15 cellular contexts compared by ENCODE assay signal in genomic region chr6:64538760-64539159, GRCh38.
A peak's percentile ranks its signal among the peaks of the same experiment; 100 is the strongest.
DNase-seq lines count a peak whose midpoint lies in the region; ATAC-seq and TF ChIP-seq lines count a peak whose summit lies in the region.
"Had no signal": no experiment of that assay in that cellular context is flagged by ENCODE, and none has a peak within 500 bp of the region (broad histone marks: within the 10 kb centered on the region; RNA-seq: fewer than 3 reads in every experiment).

No MANE protein-coding gene starts in this region.

- intact Hi-C loops in activated T-helper 2 cell treated with anti-CD3 and anti-CD28 coated beads, Interferon-gamma antibody, Interleukin-2, Interleukin-4, amounts not matched to agents 10 μg/mL and 5 μg/mL and 100 μg/mL, durations not matched to agents 14 hours and 24 hours and 36 hours (cut with micrococcal nuclease) = no loop called here

- no peak overlapping the region for H3K4me2 ChIP-seq in SK-N-SH

- H3K9me3 Mint-ChIP-seq in activated T-helper 2 cell treated with anti-CD3 and anti-CD28 coated beads, Interferon-gamma antibody, Interleukin-2, Interleukin-4, amounts not matched to agents 10 μg/mL and 5 μg/mL and 100 μg/mL, durations not matched to agents 14 hours and 24 hours and 36 hours = peaks cover 19% of the 10 kb centered on the region

- DNase-seq in SK-N-SH (peak; percentile 17), NCI-H2227 treated with DMSO at 0.1 percent for 48 hours (lab: John Stamatoyannopoulos, UW) (peak; percentile 27), left kidney (ENCODE audit: low read depth, low spot score) (peak; percentile 16), RKO (ENCODE audit: low spot score) (no peak), H4 (ENCODE audit: low spot score) (no peak)
- DNase-seq in activated T-helper 2 cell treated with anti-CD3 and anti-CD28 coated beads, Interferon-gamma antibody, Interleukin-2, Interleukin-4, amounts not matched to agents 10 μg/mL and 5 μg/mL and 100 μg/mL, durations not matched to agents 14 hours and 24 hours and 36 hours (ENCODE audit: low spot score) = no peak
- DNase-seq: ACHN; C1 segment of cervical spinal cord; Calu3; CD4-positive, alpha-beta T cell; DMS 273 treated with DMSO at 0.1 percent for 48 hours; DMS79 had no signal

- H3F3A ChIP-seq in SK-N-SH (replicated peaks; ENCODE audit: insufficient read depth) = no peaks in the 10 kb centered on the region

- no peak overlapping the region for H3K4me3 ChIP-seq in SK-N-SH (ENCODE audit: low read depth in 2 of 2, low read length in 1 of 2)
- H3K4me3 ChIP-seq: GM12878 had no signal

- no peak overlapping the region for H3K27ac ChIP-seq in SK-N-SH (ENCODE audit: low read depth in 2 of 2, low read length in 1 of 2)

- ATAC-seq in SK-N-SH treated with all-trans-retinoic acid at 6 μM for 48 hours = no peak
- ATAC-seq: GM12878, HepG2 had no signal

- no peak overlapping the region for H3K4me3 Mint-ChIP-seq in activated T-helper 2 cell treated with anti-CD3 and anti-CD28 coated beads, Interferon-gamma antibody, Interleukin-2, Interleukin-4, amounts not matched to agents 10 μg/mL and 5 μg/mL and 100 μg/mL, durations not matched to agents 14 hours and 24 hours and 36 hours (ENCODE audit: low read depth)
- H3K4me3 Mint-ChIP-seq: CD4-positive, alpha-beta T cell had no signal

- no peak for TF ChIP-seq RAD21 in SK-N-SH (IDR thresholded peaks at IDR 0.05; ENCODE audit: low read length)

- TF ChIP-seq EP300 in SK-N-SH (IDR thresholded peaks at IDR 0.05; ENCODE audit: borderline replicate concordance in 1 of 2, low read depth in 1 of 2, low read length in 1 of 2) = no peak

- no peaks in the 10 kb centered on the region for H3K36me3 ChIP-seq in SK-N-SH (replicated peaks in 1 of 2; ENCODE audit: control insufficient read depth in 1 of 2, insufficient read depth in 2 of 2, low read length in 1 of 2)

- no peak overlapping the region for H3K9ac ChIP-seq in SK-N-SH

- POLR2A ChIA-PET in SK-N-SH (lab: Yijun Ruan, JAX) = no interaction called here

- WGBS in SK-N-SH (ENCODE audit: low lambda C conversion rate) = 64% methylated on average over 4 of the region's 4 CpGs

- 0 out of 2 replicates have a peak, but pooled peaks cover 6% of the 10 kb centered on the region for H3K9me2 ChIP-seq in SK-N-SH

- H3K27ac Mint-ChIP-seq in activated T-helper 2 cell treated with anti-CD3 and anti-CD28 coated beads, Interferon-gamma antibody, Interleukin-2, Interleukin-4, amounts not matched to agents 10 μg/mL and 5 μg/mL and 100 μg/mL, durations not matched to agents 14 hours and 24 hours and 36 hours = no peak overlapping the region
- H3K27ac Mint-ChIP-seq: CD4-positive, alpha-beta T cell had no signal

- H3K27me3 Mint-ChIP-seq in activated T-helper 2 cell treated with anti-CD3 and anti-CD28 coated beads, Interferon-gamma antibody, Interleukin-2, Interleukin-4, amounts not matched to agents 10 μg/mL and 5 μg/mL and 100 μg/mL, durations not matched to agents 14 hours and 24 hours and 36 hours (ENCODE audit: low read depth) = no peaks in the 10 kb centered on the region
- H3K27me3 Mint-ChIP-seq: CD4-positive, alpha-beta T cell had no signal

- CTCF ChIA-PET in SK-N-SH (lab: Yijun Ruan, JAX) = no interaction called here

- no peaks in the 10 kb centered on the region for H3K4me1 Mint-ChIP-seq in activated T-helper 2 cell treated with anti-CD3 and anti-CD28 coated beads, Interferon-gamma antibody, Interleukin-2, Interleukin-4, amounts not matched to agents 10 μg/mL and 5 μg/mL and 100 μg/mL, durations not matched to agents 14 hours and 24 hours and 36 hours (ENCODE audit: low read depth)

- H3K36me3 Mint-ChIP-seq in activated T-helper 2 cell treated with anti-CD3 and anti-CD28 coated beads, Interferon-gamma antibody, Interleukin-2, Interleukin-4, amounts not matched to agents 10 μg/mL and 5 μg/mL and 100 μg/mL, durations not matched to agents 14 hours and 24 hours and 36 hours (ENCODE audit: low read depth) = no peaks in the 10 kb centered on the region

- H3K4me1 ChIP-seq in SK-N-SH (ENCODE audit: control insufficient read depth in 1 of 2, insufficient read depth in 2 of 2, low read depth in 1 of 2, low read length in 1 of 2) = no peaks in the 10 kb centered on the region; a peak in 1 of 4 replicates

- TF ChIP-seq CTCF in SK-N-SH (IDR thresholded peaks at IDR 0.05) = no peak

- no peaks in the 10 kb centered on the region for H3K79me2 ChIP-seq in SK-N-SH (ENCODE audit: insufficient read depth)

- H3K27me3 ChIP-seq in SK-N-SH (ENCODE audit: insufficient read depth) = no peaks in the 10 kb centered on the region

- H3K9me3 ChIP-seq in SK-N-SH = no peaks in the 10 kb centered on the region

- H2AFZ ChIP-seq in SK-N-SH (ENCODE audit: low read depth) = no peak overlapping the region

- no peaks in the 10 kb centered on the region for H4K20me1 ChIP-seq in SK-N-SH (ENCODE audit: insufficient read depth)

TF ChIP-seq in SK-N-SH, 30 proteins besides CTCF, POLR2A, EP300 and RAD21 (continues in another document):
- TF ChIP-seq MAX (IDR thresholded peaks at IDR 0.05; ENCODE audit: low read depth) = no peak
- TF ChIP-seq CHD2 (IDR thresholded peaks at IDR 0.05; ENCODE audit: low read length, partially characterized antibody) = no peak
- no peak for TF ChIP-seq JUND (IDR thresholded peaks at IDR 0.05)
- no peak for TF ChIP-seq FOSL2 (IDR thresholded peaks at IDR 0.05; ENCODE audit: borderline replicate concordance, low read depth)
- TF ChIP-seq ZBTB33 (IDR thresholded peaks at IDR 0.05; ENCODE audit: borderline replicate concordance, low read depth) = no peak
- TF ChIP-seq USF2 (IDR thresholded peaks at IDR 0.05; ENCODE audit: borderline replicate concordance, low read depth, low read length) = no peak
- no peak for TF ChIP-seq POLR2AphosphoS5 (IDR thresholded peaks at IDR 0.05; ENCODE audit: low read depth, low read length)
- TF ChIP-seq FOXJ3 (CRISPR knock-in tag; IDR thresholded peaks at IDR 0.05) = no peak

TF ChIP-seq in SK-N-SH treated with all-trans-retinoic acid at 6 μM for 48 hours, 23 proteins besides CTCF, POLR2A, EP300 and RAD21 (continues in another document):
- TF ChIP-seq CSDC2 (CRISPR knock-in tag; IDR thresholded peaks at IDR 0.05) (no peak), GLIS3 (CRISPR knock-in tag; IDR thresholded peaks at IDR 0.05) (no peak), TOX (CRISPR knock-in tag; IDR thresholded peaks at IDR 0.05; ENCODE audit: borderline replicate concordance) (no peak), ZNF8 (CRISPR knock-in tag; IDR thresholded peaks at IDR 0.05) (no peak), ZNF70 (CRISPR knock-in tag; IDR thresholded peaks at IDR 0.05) (no peak), TCF4 (CRISPR knock-in tag; IDR thresholded peaks at IDR 0.05; ENCODE audit: borderline replicate concordance) (no peak), SNAI2 (CRISPR knock-in tag; IDR thresholded peaks at IDR 0.05) (no peak), ZNF565 (CRISPR knock-in tag; conservative IDR thresholded peaks at IDR 0.05; ENCODE audit: low read depth) (no peak)
- TF ChIP-seq, protein P1, sequence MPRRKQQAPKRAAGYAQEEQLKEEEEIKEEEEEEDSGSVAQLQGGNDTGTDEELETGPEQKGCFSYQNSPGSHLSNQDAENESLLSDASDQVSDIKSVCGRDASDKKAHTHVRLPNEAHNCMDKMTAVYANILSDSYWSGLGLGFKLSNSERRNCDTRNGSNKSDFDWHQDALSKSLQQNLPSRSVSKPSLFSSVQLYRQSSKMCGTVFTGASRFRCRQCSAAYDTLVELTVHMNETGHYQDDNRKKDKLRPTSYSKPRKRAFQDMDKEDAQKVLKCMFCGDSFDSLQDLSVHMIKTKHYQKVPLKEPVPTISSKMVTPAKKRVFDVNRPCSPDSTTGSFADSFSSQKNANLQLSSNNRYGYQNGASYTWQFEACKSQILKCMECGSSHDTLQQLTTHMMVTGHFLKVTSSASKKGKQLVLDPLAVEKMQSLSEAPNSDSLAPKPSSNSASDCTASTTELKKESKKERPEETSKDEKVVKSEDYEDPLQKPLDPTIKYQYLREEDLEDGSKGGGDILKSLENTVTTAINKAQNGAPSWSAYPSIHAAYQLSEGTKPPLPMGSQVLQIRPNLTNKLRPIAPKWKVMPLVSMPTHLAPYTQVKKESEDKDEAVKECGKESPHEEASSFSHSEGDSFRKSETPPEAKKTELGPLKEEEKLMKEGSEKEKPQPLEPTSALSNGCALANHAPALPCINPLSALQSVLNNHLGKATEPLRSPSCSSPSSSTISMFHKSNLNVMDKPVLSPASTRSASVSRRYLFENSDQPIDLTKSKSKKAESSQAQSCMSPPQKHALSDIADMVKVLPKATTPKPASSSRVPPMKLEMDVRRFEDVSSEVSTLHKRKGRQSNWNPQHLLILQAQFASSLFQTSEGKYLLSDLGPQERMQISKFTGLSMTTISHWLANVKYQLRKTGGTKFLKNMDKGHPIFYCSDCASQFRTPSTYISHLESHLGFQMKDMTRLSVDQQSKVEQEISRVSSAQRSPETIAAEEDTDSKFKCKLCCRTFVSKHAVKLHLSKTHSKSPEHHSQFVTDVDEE (CRISPR knock-in tag; IDR thresholded peaks at IDR 0.05) = no peak
- TF ChIP-seq, protein P2, sequence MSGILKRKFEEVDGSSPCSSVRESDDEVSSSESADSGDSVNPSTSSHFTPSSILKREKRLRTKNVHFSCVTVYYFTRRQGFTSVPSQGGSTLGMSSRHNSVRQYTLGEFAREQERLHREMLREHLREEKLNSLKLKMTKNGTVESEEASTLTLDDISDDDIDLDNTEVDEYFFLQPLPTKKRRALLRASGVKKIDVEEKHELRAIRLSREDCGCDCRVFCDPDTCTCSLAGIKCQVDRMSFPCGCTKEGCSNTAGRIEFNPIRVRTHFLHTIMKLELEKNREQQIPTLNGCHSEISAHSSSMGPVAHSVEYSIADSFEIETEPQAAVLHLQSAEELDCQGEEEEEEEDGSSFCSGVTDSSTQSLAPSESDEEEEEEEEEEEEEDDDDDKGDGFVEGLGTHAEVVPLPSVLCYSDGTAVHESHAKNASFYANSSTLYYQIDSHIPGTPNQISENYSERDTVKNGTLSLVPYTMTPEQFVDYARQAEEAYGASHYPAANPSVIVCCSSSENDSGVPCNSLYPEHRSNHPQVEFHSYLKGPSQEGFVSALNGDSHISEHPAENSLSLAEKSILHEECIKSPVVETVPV (CRISPR knock-in tag; IDR thresholded peaks at IDR 0.05) = no peak
- TF ChIP-seq, protein P3, sequence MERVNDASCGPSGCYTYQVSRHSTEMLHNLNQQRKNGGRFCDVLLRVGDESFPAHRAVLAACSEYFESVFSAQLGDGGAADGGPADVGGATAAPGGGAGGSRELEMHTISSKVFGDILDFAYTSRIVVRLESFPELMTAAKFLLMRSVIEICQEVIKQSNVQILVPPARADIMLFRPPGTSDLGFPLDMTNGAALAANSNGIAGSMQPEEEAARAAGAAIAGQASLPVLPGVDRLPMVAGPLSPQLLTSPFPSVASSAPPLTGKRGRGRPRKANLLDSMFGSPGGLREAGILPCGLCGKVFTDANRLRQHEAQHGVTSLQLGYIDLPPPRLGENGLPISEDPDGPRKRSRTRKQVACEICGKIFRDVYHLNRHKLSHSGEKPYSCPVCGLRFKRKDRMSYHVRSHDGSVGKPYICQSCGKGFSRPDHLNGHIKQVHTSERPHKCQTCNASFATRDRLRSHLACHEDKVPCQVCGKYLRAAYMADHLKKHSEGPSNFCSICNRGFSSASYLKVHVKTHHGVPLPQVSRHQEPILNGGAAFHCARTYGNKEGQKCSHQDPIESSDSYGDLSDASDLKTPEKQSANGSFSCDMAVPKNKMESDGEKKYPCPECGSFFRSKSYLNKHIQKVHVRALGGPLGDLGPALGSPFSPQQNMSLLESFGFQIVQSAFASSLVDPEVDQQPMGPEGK (CRISPR knock-in tag; IDR thresholded peaks at IDR 0.05; ENCODE audit: borderline replicate concordance) = no peak

Comparison
In these comparisons a context has a peak if more than half of its experiments do, and no peak if none do; other contexts are left out.
1. DNase-seq: peak in SK-N-SH (single experiment), NCI-H2227 treated with DMSO at 0.1 percent for 48 hours (single experiment) and left kidney (single experiment); none in activated T-helper 2 cell treated with anti-CD3 and anti-CD28 coated beads, Interferon-gamma antibody, Interleukin-2, Interleukin-4, amounts not matched to agents 10 μg/mL and 5 μg/mL and 100 μg/mL, durations not matched to agents 14 hours and 24 hours and 36 hours (single experiment), RKO (single experiment) and H4 (single experiment).